Comparison of ENCODE assay signal across 1 cellular context in genomic region chr19:6671960-6672359, GRCh38.
TF ChIP-seq lines count a peak whose summit lies in the region.

No MANE protein-coding gene starts in this region.

TF ChIP-seq in HepG2, 621 proteins besides CTCF, POLR2A, EP300 and RAD21:
- TF ChIP-seq RCOR2 (CRISPR knock-in tag; IDR thresholded peaks at IDR 0.05) = no peak
- peak; percentile 61 for TF ChIP-seq POLR2G (IDR thresholded peaks at IDR 0.05; ENCODE audit: low read depth, low read length)
- peak; percentile 75 for TF ChIP-seq RBM22 (optimal IDR thresholded peaks at IDR 0.05; ENCODE audit: low read length)
- 0 out of 2 replicates have a peak, but pooled peaks have one; percentile 58 for TF ChIP-seq PAF1 (CRISPR knock-in tag; IDR thresholded peaks at IDR 0.05)
- no peak for TF ChIP-seq ZFP36 (IDR thresholded peaks at IDR 0.05; ENCODE audit: borderline replicate concordance, low read depth, low read length, partially characterized antibody)
- no peak for TF ChIP-seq SRF (IDR thresholded peaks at IDR 0.05; ENCODE audit: low read depth, low read length)
